ENCODE assay signal across 8 cellular contexts in genomic region chr17:17693253-17693954, GRCh38. TPM values are rescaled to one million over a fixed set of nuclear protein-coding genes. Genes with fewer than 3 reads are reported as not detected.
DNase-seq lines count a peak whose midpoint lies in the region; ATAC-seq, FAIRE-seq and TF ChIP-seq lines count a peak whose summit lies in the region.

No MANE protein-coding gene starts in this region.

- H3K27me3 ChIP-seq in heart right ventricle, result no peaks in the 10 kb centered on the region

- TF ChIP-seq CTCF in activated CD8-positive, alpha-beta T cell treated with anti-CD3 and anti-CD28 coated beads for 36 hours (IDR thresholded peaks at IDR 0.05), result no peak
- peak in 1 of 9 donors; percentile 22 for TF ChIP-seq CTCF in heart right ventricle (IDR thresholded peaks at IDR 0.05)

- peak overlapping the region in 6 of 10 donors; percentile 77 to 95 (median 82) for H3K4me3 ChIP-seq in heart right ventricle

- H3K9me3 ChIP-seq in heart right ventricle, result no peaks in the 10 kb centered on the region

- H3K9me3 Mint-ChIP-seq in activated CD8-positive, alpha-beta T cell treated with anti-CD3 and anti-CD28 coated beads for 36 hours, result no peaks in the 10 kb centered on the region

- ATAC-seq in activated CD8-positive, alpha-beta T cell treated with anti-CD3 and anti-CD28 coated beads for 36 hours, result no peak
- peak; percentile 35 to 66 (median 54) for ATAC-seq in heart right ventricle

- CTCF ChIA-PET in activated CD8-positive, alpha-beta T cell treated with anti-CD3 and anti-CD28 coated beads for 36 hours (lab: Charles Lee), result interaction anchor here (0.8 to 4.7 kb wide), 5 partner anchors 9 to 168 kb away, joined by 3 to 22 read pairs (median 3); no protein-coding TSS in a partner anchor

- H3K36me3 ChIP-seq in heart right ventricle, result no peaks in the 10 kb centered on the region

- no peaks in the 10 kb centered on the region for H3K27me3 Mint-ChIP-seq in activated CD8-positive, alpha-beta T cell treated with anti-CD3 and anti-CD28 coated beads for 36 hours

- WGBS in heart right ventricle, 2 donors, result 17 to 21% methylated on average over 18 of the region's 18 CpGs

- H3K36me3 Mint-ChIP-seq in activated CD8-positive, alpha-beta T cell treated with anti-CD3 and anti-CD28 coated beads for 36 hours (ENCODE audit: low read depth), result no peaks in the 10 kb centered on the region

- intact Hi-C loops in activated CD8-positive, alpha-beta T cell treated with anti-CD3 and anti-CD28 coated beads for 36 hours (cut with micrococcal nuclease), result loop anchor here (10.0 kb wide), 1 partner anchor 341 kb away; the partner anchor contains the start of genes ATPAF2 and GID4
- intact Hi-C loops in heart right ventricle (cut with DNase I) (no loop called here), posterior cingulate gyrus (cut with DNase I) (loop anchor here (5.0 kb wide), 1 partner anchor 99 kb away; no protein-coding TSS in a partner anchor)

- peak overlapping the region; percentile 41 for H3K4me3 Mint-ChIP-seq in activated CD8-positive, alpha-beta T cell treated with anti-CD3 and anti-CD28 coated beads for 36 hours

- POLR2A ChIA-PET in activated CD8-positive, alpha-beta T cell treated with anti-CD3 and anti-CD28 coated beads for 36 hours (lab: Charles Lee), result interaction anchor here (0.8 to 6.8 kb wide), 4 partner anchors 10 to 143 kb away, joined by 3 to 52 read pairs (median 3); partner anchors contain the start of gene RAI1

- H3K4me1 ChIP-seq in heart right ventricle, result peaks cover 47 to 86% (median 76%) of the 10 kb centered on the region in 9 donors

- no peak for FAIRE-seq in HTR-8/SVneo (lab: Jason Lieb, UNC)

- peak; percentile 38 for DNase-seq in ELR (ENCODE audit: low read depth)
- peak; percentile 91 for DNase-seq in NCI-H146 treated with DMSO at 0.1 percent for 48 hours (lab: John Stamatoyannopoulos, UW; ENCODE audit: unreplicated experiment)
- DNase-seq in activated CD8-positive, alpha-beta T cell treated with anti-CD3 and anti-CD28 coated beads for 36 hours, result no peak
- peak in 1 of 2 donors; percentile 63 for DNase-seq in heart right ventricle
- peak in 8 of 10 donors; percentile 37 to 94 (median 60) for DNase-seq in posterior cingulate gyrus
- no peak for DNase-seq in DMS114 treated with DMSO at 0.1 percent for 48 hours (lab: John Stamatoyannopoulos, UW; ENCODE audit: unreplicated experiment)
- no peak for DNase-seq in HTR-8/SVneo (ENCODE audit: insufficient read length, low spot score)
- DNase-seq in cerebellum (ENCODE audit: low spot score), result no peak

- peak overlapping the region; percentile 92 for H3K27ac Mint-ChIP-seq in activated CD8-positive, alpha-beta T cell treated with anti-CD3 and anti-CD28 coated beads for 36 hours

- peak overlapping the region; percentile 96 to 100 (median 99) for H3K27ac ChIP-seq in heart right ventricle

- H3K4me1 Mint-ChIP-seq in activated CD8-positive, alpha-beta T cell treated with anti-CD3 and anti-CD28 coated beads for 36 hours (ENCODE audit: low read depth), result peaks cover 80% of the 10 kb centered on the region

RNA-seq across cellular contexts. Expression of gene RAI1, which starts 12.1 kb away (rescaled TPM):
- total RNA-seq in activated CD8-positive, alpha-beta T cell treated with anti-CD3 and anti-CD28 coated beads for 36 hours, result 10 to 100 TPM; 18.1 to 20.3 TPM
- 10 to 100 TPM; 15.8 to 32.0 (median 20.9) TPM for total RNA-seq in heart right ventricle
- 10 to 100 TPM; 13.8 to 17.5 TPM for polyA plus RNA-seq in heart right ventricle
- total RNA-seq in cerebellum, result 23.0 TPM

Comparison
In these comparisons a context has a peak if more than half of its experiments do, and no peak if none do; other contexts are left out.
1. DNase-seq: peak in ELR (single experiment), NCI-H146 treated with DMSO at 0.1 percent for 48 hours (single experiment) and posterior cingulate gyrus (8 of 10); none in activated CD8-positive, alpha-beta T cell treated with anti-CD3 and anti-CD28 coated beads for 36 hours (single experiment), DMS114 treated with DMSO at 0.1 percent for 48 hours (single experiment), HTR-8/SVneo (single experiment) and cerebellum (single experiment).
2. intact Hi-C loops: an anchor here in activated CD8-positive, alpha-beta T cell treated with anti-CD3 and anti-CD28 coated beads for 36 hours (10.0 kb wide) and posterior cingulate gyrus (5.0 kb wide); none called in heart right ventricle.